In the genomic region with DNA sequence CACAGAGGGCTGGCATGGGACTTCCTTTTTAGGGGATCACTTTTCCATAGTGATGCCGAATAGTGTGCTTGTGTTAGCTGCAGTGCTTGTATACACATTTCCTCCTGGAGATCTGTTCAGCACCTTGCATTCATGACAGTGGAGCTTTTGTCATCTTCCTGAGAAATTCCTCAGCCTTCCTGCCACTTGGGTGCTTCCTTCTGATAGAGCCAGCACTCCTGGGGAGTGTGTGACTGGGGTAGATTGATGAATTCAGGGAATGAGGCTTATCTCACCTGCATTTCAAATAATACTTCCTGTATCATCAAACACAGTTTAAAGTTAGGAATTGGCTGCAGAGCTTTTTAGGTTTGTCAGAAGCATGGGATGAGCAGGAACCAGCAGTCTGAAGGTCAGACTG, we compare ENCODE assay signal across 9 cellular contexts. TPM values are rescaled to one million over a fixed set of nuclear protein-coding genes. Genes with fewer than 3 reads are reported as not detected.
"Had no signal": no experiment of that assay in that cellular context is flagged by ENCODE, and none has a peak within 500 bp of the region (broad histone marks: within the 10 kb centered on the region; RNA-seq: fewer than 3 reads in every experiment).

No MANE protein-coding gene starts in this region.

- H3K4me1 ChIP-seq: HAP-1 had no signal

- DNase-seq: GM23248, GOT3, H7, HFFc6 had no signal

- H3K4me3 ChIP-seq: GM23248, HAP-1 had no signal

- H3K27ac ChIP-seq: GM23248, HL-60 had no signal

- H3K9ac ChIP-seq: GM23248 had no signal

- H3K36me3 ChIP-seq: HAP-1 had no signal

RNA-seq across cellular contexts. Expression of a gene that starts 48.8 kb away (rescaled TPM):
- total RNA-seq: GM23248, H4, H7, HFFc6, HT1080 had no signal
- polyA plus RNA-seq: GM23248, IgD-negative memory B cell had no signal
